Comparison of ENCODE assay signal across 27 cellular contexts in the genomic region with DNA sequence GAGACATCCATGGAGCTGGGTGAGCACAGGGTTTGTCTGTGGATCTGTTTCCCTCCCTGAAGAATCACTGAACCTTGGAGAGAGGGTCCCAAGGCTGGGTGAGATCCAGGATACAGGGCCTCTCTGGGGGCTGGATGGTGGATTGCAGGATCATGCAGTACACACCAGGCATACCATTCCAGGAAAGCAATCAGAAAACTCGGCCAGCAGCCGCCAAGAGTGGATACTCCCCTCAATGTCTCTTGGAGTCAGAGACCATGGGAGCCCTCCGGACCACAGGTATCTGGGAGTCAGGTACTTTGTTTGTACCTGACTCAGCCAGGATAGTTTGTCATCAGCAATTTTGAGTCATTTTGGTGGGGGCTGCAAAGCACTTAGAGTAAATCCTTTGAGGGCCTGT. TPM values are rescaled to one million over a fixed set of nuclear protein-coding genes. Genes with fewer than 3 reads are reported as not detected.
DNase-seq lines count a peak whose midpoint lies in the region; ATAC-seq, FAIRE-seq and TF ChIP-seq lines count a peak whose summit lies in the region.
"Had no signal": no experiment of that assay in that cellular context is flagged by ENCODE, and none has a peak within 500 bp of the region (broad histone marks: within the 10 kb centered on the region; RNA-seq: fewer than 3 reads in every experiment).

No MANE protein-coding gene starts in this region.

- no peaks in the 10 kb centered on the region for H3K36me3 Mint-ChIP-seq in activated CD8-positive, alpha-beta memory T cell treated with anti-CD3 and anti-CD28 coated beads, Interleukin-2, amount 10 ng/mL, durations not matched to agents 7 days and 5 days
- no peaks in the 10 kb centered on the region for H3K36me3 Mint-ChIP-seq in natural killer cell
- H3K36me3 Mint-ChIP-seq: CD14-positive monocyte; CD4-positive, alpha-beta memory T cell; CD4-positive, CD25-positive, alpha-beta regulatory T cell; CD8-positive, alpha-beta memory T cell had no signal

- no peaks in the 10 kb centered on the region for H3K36me3 ChIP-seq in bronchial epithelial cell (ENCODE audit: control insufficient read depth, insufficient read depth, low read length)
- H3K36me3 ChIP-seq: BE2C, BLaER1 had no signal

- no peaks in the 10 kb centered on the region for H3K4me1 Mint-ChIP-seq in activated CD8-positive, alpha-beta memory T cell treated with anti-CD3 and anti-CD28 coated beads, Interleukin-2, amount 10 ng/mL, durations not matched to agents 7 days and 5 days
- no peaks in the 10 kb centered on the region for H3K4me1 Mint-ChIP-seq in natural killer cell
- H3K4me1 Mint-ChIP-seq: CD14-positive monocyte; CD4-positive, alpha-beta memory T cell; CD4-positive, CD25-positive, alpha-beta regulatory T cell; CD8-positive, alpha-beta memory T cell had no signal

- no peak overlapping the region for H3K4me3 Mint-ChIP-seq in activated CD8-positive, alpha-beta memory T cell treated with anti-CD3 and anti-CD28 coated beads, Interleukin-2, amount 10 ng/mL, durations not matched to agents 7 days and 5 days
- no peak overlapping the region for H3K4me3 Mint-ChIP-seq in natural killer cell
- H3K4me3 Mint-ChIP-seq: CD14-positive monocyte; CD4-positive, alpha-beta memory T cell; CD4-positive, CD25-positive, alpha-beta regulatory T cell; CD8-positive, alpha-beta memory T cell had no signal

- ATAC-seq in activated CD8-positive, alpha-beta memory T cell treated with anti-CD3 and anti-CD28 coated beads, Interleukin-2, amount 10 ng/mL, durations not matched to agents 7 days and 5 days, result no peak
- no peak for ATAC-seq in natural killer cell
- ATAC-seq: GM12878 had no signal

- peak; percentile 14 for DNase-seq in activated CD8-positive, alpha-beta memory T cell treated with anti-CD3 and anti-CD28 coated beads, Interleukin-2, amount 10 ng/mL, durations not matched to agents 7 days and 5 days
- DNase-seq in activated CD8-positive, alpha-beta memory T cell treated with anti-CD3 and anti-CD28 coated beads, Interleukin-2, amount 50 U/mL, for 4 hours, result no peak
- DNase-seq in bronchial epithelial cell (ENCODE audit: low read depth), result no peak
- DNase-seq in ecto neural progenitor cell (ENCODE audit: low spot score), result peak; percentile 21
- DNase-seq in islet precursor cell, result peak; percentile 34
- no peak for DNase-seq in natural killer cell
- no peak for DNase-seq in NCI-H2196 (lab: John Stamatoyannopoulos, UW; ENCODE audit: unreplicated experiment)
- no peak for DNase-seq in NCI-H345 (lab: John Stamatoyannopoulos, UW)
- DNase-seq: 8988T; ACHN; BE2C; C1 segment of cervical spinal cord; CD4-positive, alpha-beta memory T cell; CD4-positive, CD25-positive, alpha-beta regulatory T cell; CD8-positive, alpha-beta memory T cell; DMS 273 treated with DMSO at 0.1 percent for 48 hours; DMS79; DND-41; EL; GDM1 had no signal

- H3K27me3 Mint-ChIP-seq in activated CD8-positive, alpha-beta memory T cell treated with anti-CD3 and anti-CD28 coated beads, Interleukin-2, amount 10 ng/mL, durations not matched to agents 7 days and 5 days, result peaks cover 20% of the 10 kb centered on the region
- peaks cover 3 to 20% of the 10 kb centered on the region in 2 donors for H3K27me3 Mint-ChIP-seq in natural killer cell (ENCODE audit: low read depth in 2 of 2)

- no peak overlapping the region for H3K4me3 ChIP-seq in bronchial epithelial cell (ENCODE audit: low read depth, low read length)
- H3K4me3 ChIP-seq: BLaER1, GM12878 had no signal

- H3K9me3 Mint-ChIP-seq in activated CD8-positive, alpha-beta memory T cell treated with anti-CD3 and anti-CD28 coated beads, Interleukin-2, amount 10 ng/mL, durations not matched to agents 7 days and 5 days (ENCODE audit: low read depth), result no peaks in the 10 kb centered on the region
- no peaks in the 10 kb centered on the region for H3K9me3 Mint-ChIP-seq in natural killer cell
- H3K9me3 Mint-ChIP-seq: CD14-positive monocyte; CD4-positive, alpha-beta memory T cell; CD4-positive, CD25-positive, alpha-beta regulatory T cell; CD8-positive, alpha-beta memory T cell had no signal

- FAIRE-seq in bronchial epithelial cell (lab: Jason Lieb, UNC), result peak; percentile 36
- FAIRE-seq: A204.1, GM12878, GM12892, GM18507 had no signal

- H3K27me3 ChIP-seq in bronchial epithelial cell (ENCODE audit: control insufficient read depth, insufficient read depth, low read length), result peaks cover 1% of the 10 kb centered on the region
- H3K27me3 ChIP-seq: BE2C, BLaER1 had no signal

- CTCF ChIA-PET in activated CD8-positive, alpha-beta memory T cell treated with anti-CD3 and anti-CD28 coated beads, Interleukin-2, amount 10 ng/mL, durations not matched to agents 7 days and 5 days (lab: Charles Lee), result no interaction called here

- intact Hi-C loops in natural killer cell (cut with micrococcal nuclease), result no loop called here

- no peak overlapping the region for H3K27ac Mint-ChIP-seq in activated CD8-positive, alpha-beta memory T cell treated with anti-CD3 and anti-CD28 coated beads, Interleukin-2, amount 10 ng/mL, durations not matched to agents 7 days and 5 days
- H3K27ac Mint-ChIP-seq in natural killer cell, result no peak overlapping the region
- H3K27ac Mint-ChIP-seq: CD14-positive monocyte; CD4-positive, alpha-beta memory T cell; CD4-positive, CD25-positive, alpha-beta regulatory T cell; CD8-positive, alpha-beta memory T cell had no signal

- TF ChIP-seq CTCF in bronchial epithelial cell (IDR thresholded peaks at IDR 0.05; ENCODE audit: insufficient read depth, low read length, severe bottlenecking), result no peak
- no peak for TF ChIP-seq CTCF in natural killer cell (IDR thresholded peaks at IDR 0.05)

RNA-seq across cellular contexts. Expression of a gene that starts 14.6 kb away (rescaled TPM):
- not detected for total RNA-seq in activated CD8-positive, alpha-beta memory T cell treated with anti-CD3 and anti-CD28 coated beads, Interleukin-2, amount 10 ng/mL, durations not matched to agents 7 days and 5 days
- not detected in 2 replicates for total RNA-seq in bronchial epithelial cell
- total RNA-seq in natural killer cell, result not detected
- total RNA-seq: CD4-positive, alpha-beta memory T cell; CD4-positive, CD25-positive, alpha-beta regulatory T cell; CD8-positive, alpha-beta memory T cell; G401; GM12878 had no signal

Comparison
In these comparisons a context has a peak if more than half of its experiments do, and no peak if none do; other contexts are left out.
1. DNase-seq: peak in activated CD8-positive, alpha-beta memory T cell treated with anti-CD3 and anti-CD28 coated beads, Interleukin-2, amount 10 ng/mL, durations not matched to agents 7 days and 5 days (single experiment), ecto neural progenitor cell (single experiment) and islet precursor cell (single experiment); none in activated CD8-positive, alpha-beta memory T cell treated with anti-CD3 and anti-CD28 coated beads, Interleukin-2, amount 50 U/mL, for 4 hours (single experiment), bronchial epithelial cell (single experiment), natural killer cell (single experiment), NCI-H2196 (single experiment) and NCI-H345 (single experiment).